ENCODE assay signal across 8 cellular contexts in the genomic region with DNA sequence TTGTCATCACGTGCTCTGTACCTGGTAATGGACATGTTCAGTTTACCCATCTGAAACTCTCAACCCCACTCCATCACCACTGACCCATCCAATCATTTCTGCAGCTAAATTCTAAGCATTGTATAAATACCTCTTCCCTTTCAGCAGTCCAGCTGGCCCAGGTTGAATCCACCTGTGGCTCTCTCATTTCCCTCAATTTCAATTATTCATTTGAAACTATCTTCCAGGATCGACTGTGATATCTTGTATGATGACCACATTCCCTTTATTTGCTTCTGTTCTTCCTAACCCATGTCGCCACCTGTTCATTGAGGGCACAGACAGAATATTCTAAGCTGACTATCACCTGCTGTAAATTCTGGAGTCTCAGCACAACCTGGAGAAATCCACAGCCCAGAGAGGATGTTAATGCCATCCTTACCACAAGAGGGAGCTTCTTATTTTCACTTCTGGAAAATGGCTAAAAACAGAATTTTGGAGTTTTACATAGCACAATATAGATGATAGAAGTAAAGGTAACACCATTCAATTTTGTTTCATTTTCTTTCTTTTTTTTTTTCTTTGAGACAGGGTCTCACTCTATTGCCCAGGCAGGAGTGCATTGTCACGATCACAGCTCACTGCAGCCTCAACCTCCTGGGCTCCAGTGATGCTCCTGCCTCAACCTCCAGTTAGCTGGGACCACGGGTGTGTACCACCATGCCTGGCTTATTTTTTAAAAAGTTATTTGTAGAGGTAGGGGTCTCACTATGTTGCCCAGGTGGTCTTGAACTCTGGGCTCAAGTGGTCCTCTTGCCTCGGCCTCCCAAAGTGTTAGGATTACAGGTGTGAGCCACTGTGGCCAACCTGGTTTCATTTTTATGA. TPM values are rescaled to one million over a fixed set of nuclear protein-coding genes. Genes with fewer than 3 reads are reported as not detected.
DNase-seq lines count a peak whose midpoint lies in the region; ATAC-seq, FAIRE-seq and TF ChIP-seq lines count a peak whose summit lies in the region.

No MANE protein-coding gene starts in this region.

- DNase-seq in AG20443 (ENCODE audit: low spot score), result peak; percentile 43
- DNase-seq in GM12891 (ENCODE audit: insufficient read length, low spot score), result no peak
- DNase-seq in OCI-LY7 (ENCODE audit: low spot score), result peak; percentile 54
- DNase-seq in dermis blood vessel endothelial cell, result peak; percentile 68
- peak; percentile 84 for DNase-seq in osteoblast (ENCODE audit: insufficient read length, low spot score, missing footprints)
- no peak for DNase-seq in NCI-H187 (lab: John Stamatoyannopoulos, UW)
- DNase-seq in activated naive CD8-positive, alpha-beta T cell treated with anti-CD3 and anti-CD28 coated beads for 36 hours, result no peak

- H3K4me1 ChIP-seq in OCI-LY7 (ENCODE audit: insufficient read depth, low read length, poor library complexity, severe bottlenecking), result peaks cover 11% of the 10 kb centered on the region
- peaks cover 1% of the 10 kb centered on the region for H3K4me1 ChIP-seq in osteoblast (ENCODE audit: insufficient read depth, low read length)

- BruUV-seq in OCI-LY7 (replicated peaks; lab: Mats Ljungman, UMichigan), result no TSS peak

- ATAC-seq in GM18867 (IDR thresholded peaks at IDR 0.05; ENCODE audit: unreplicated experiment), result no peak

- H3K9me3 ChIP-seq in OCI-LY7 (ENCODE audit: low read length) (no peaks in the 10 kb centered on the region), osteoblast (ENCODE audit: low read depth, low read length) (no peaks in the 10 kb centered on the region)

- no peak overlapping the region for H2AFZ ChIP-seq in OCI-LY7 (ENCODE audit: low read length)
- no peak overlapping the region for H2AFZ ChIP-seq in osteoblast (ENCODE audit: low read length)

- H4K20me1 ChIP-seq in OCI-LY7 (ENCODE audit: insufficient read depth, low read length) (no peaks in the 10 kb centered on the region), osteoblast (ENCODE audit: insufficient read depth, low read length) (no peaks in the 10 kb centered on the region)

- H3K4me3 ChIP-seq in OCI-LY7 (ENCODE audit: low read depth, low read length, poor library complexity, severe bottlenecking), result no peak overlapping the region
- no peak overlapping the region for H3K4me3 ChIP-seq in osteoblast (ENCODE audit: insufficient read depth, low read length)

- H3K36me3 Mint-ChIP-seq in activated naive CD8-positive, alpha-beta T cell treated with anti-CD3 and anti-CD28 coated beads for 36 hours, result no peaks in the 10 kb centered on the region

- H3K79me2 ChIP-seq in OCI-LY7 (ENCODE audit: insufficient read depth, low read depth, low read length) (no peaks in the 10 kb centered on the region), osteoblast (ENCODE audit: insufficient read depth, low read length) (no peaks in the 10 kb centered on the region)

- no peaks in the 10 kb centered on the region for H3K4me1 Mint-ChIP-seq in activated naive CD8-positive, alpha-beta T cell treated with anti-CD3 and anti-CD28 coated beads for 36 hours

- H3K36me3 ChIP-seq in OCI-LY7 (ENCODE audit: insufficient read depth, low read length) (no peaks in the 10 kb centered on the region), osteoblast (ENCODE audit: insufficient read depth, low read length) (no peaks in the 10 kb centered on the region)

- no peak overlapping the region for H3K27ac Mint-ChIP-seq in activated naive CD8-positive, alpha-beta T cell treated with anti-CD3 and anti-CD28 coated beads for 36 hours

- no peak for TF ChIP-seq POLR2A in GM12891 (IDR thresholded peaks at IDR 0.05; ENCODE audit: low read depth, low read length)

- H3K27me3 Mint-ChIP-seq in activated naive CD8-positive, alpha-beta T cell treated with anti-CD3 and anti-CD28 coated beads for 36 hours, result peaks cover 24% of the 10 kb centered on the region

- no peak overlapping the region for H3K4me2 ChIP-seq in OCI-LY7 (ENCODE audit: low read length)
- H3K4me2 ChIP-seq in osteoblast (ENCODE audit: insufficient read depth, low read length), result no peak overlapping the region

- no peak overlapping the region for H3K27ac ChIP-seq in OCI-LY7 (ENCODE audit: low read depth, low read length, poor library complexity, severe bottlenecking)
- no peak overlapping the region for H3K27ac ChIP-seq in osteoblast (ENCODE audit: low read depth, low read length)

- no peaks in the 10 kb centered on the region for H3K9me3 Mint-ChIP-seq in activated naive CD8-positive, alpha-beta T cell treated with anti-CD3 and anti-CD28 coated beads for 36 hours

- peak; percentile 88 for TF ChIP-seq CTCF in OCI-LY7 (conservative IDR thresholded peaks at IDR 0.05; ENCODE audit: low read length)
- peak; percentile 74 for TF ChIP-seq CTCF in osteoblast (IDR thresholded peaks at IDR 0.05; ENCODE audit: extremely low read depth, low read depth, low read length)

- CTCF ChIA-PET in OCI-LY7 (lab: Charles Lee; ENCODE audit: unreplicated experiment), result no interaction called here

- peak; percentile 16 for FAIRE-seq in GM12891 (lab: Jason Lieb, UNC)

- H3K9me2 ChIP-seq in OCI-LY7 (ENCODE audit: insufficient read depth, low read length), result no peaks in the 10 kb centered on the region

- POLR2A ChIA-PET in OCI-LY7 (lab: Charles Lee), result interaction anchor here (0.7 kb wide), 1 partner anchor 148 kb away, joined by 3 read pairs; no protein-coding TSS in a partner anchor

- H3K27me3 ChIP-seq in osteoblast (ENCODE audit: insufficient read depth, low read length), result no peaks in the 10 kb centered on the region

- intact Hi-C loops in OCI-LY7 (cut with micrococcal nuclease; ENCODE audit: unreplicated experiment), result no loop called here

- no peak overlapping the region for H3K4me3 Mint-ChIP-seq in activated naive CD8-positive, alpha-beta T cell treated with anti-CD3 and anti-CD28 coated beads for 36 hours

TF ChIP-seq in GM12891, 5 proteins besides CTCF, POLR2A, EP300 and RAD21:
- no peak for TF ChIP-seq PAX5 (IDR thresholded peaks at IDR 0.05; ENCODE audit: insufficient read depth, low read length, severe bottlenecking)
- TF ChIP-seq POLR2AphosphoS5 (IDR thresholded peaks at IDR 0.05; ENCODE audit: low read depth, low read length), result no peak
- TF ChIP-seq SPI1 (IDR thresholded peaks at IDR 0.05; ENCODE audit: low read depth, low read length), result no peak
- TF ChIP-seq TAF1 (IDR thresholded peaks at IDR 0.05; ENCODE audit: low read depth, low read length), result no peak
- TF ChIP-seq POU2F2 (IDR thresholded peaks at IDR 0.05; ENCODE audit: low read depth, low read length), result no peak

RNA-seq across cellular contexts. Expression of gene ZNF823, which starts 38.6 kb away (rescaled TPM):
- 0.69 TPM for polyA plus RNA-seq in GM12891 (2012; ENCODE audit: low read depth, missing spikeins)
- 7.0 and 7.2 TPM in 2 replicates for total RNA-seq in OCI-LY7 (2014; rRNA removed; shearing (Covaris generic))
- 5.7 and 6.8 TPM in 2 replicates for total RNA-seq in OCI-LY7 (2022)
- 11.7 and 15.1 TPM in 2 replicates for total RNA-seq in dermis blood vessel endothelial cell
- 6.2 and 9.4 TPM in 2 replicates for total RNA-seq in osteoblast
- 1 to 10 TPM; 2.2 to 3.6 TPM for total RNA-seq in activated naive CD8-positive, alpha-beta T cell treated with anti-CD3 and anti-CD28 coated beads for 36 hours

Comparison
In these comparisons a context has a peak if more than half of its experiments do, and no peak if none do; other contexts are left out.
1. DNase-seq: peak in AG20443 (single experiment), OCI-LY7 (single experiment), dermis blood vessel endothelial cell (single experiment) and osteoblast (single experiment); none in GM12891 (single experiment), NCI-H187 (0 of 2) and activated naive CD8-positive, alpha-beta T cell treated with anti-CD3 and anti-CD28 coated beads for 36 hours (single experiment).